13 cellular contexts compared by ENCODE assay signal in genomic region chr7:100432053-100432452, GRCh38. TPM values are rescaled to one million over a fixed set of nuclear protein-coding genes. Genes with fewer than 3 reads are reported as not detected.
DNase-seq lines count a peak whose midpoint lies in the region; ATAC-seq and TF ChIP-seq lines count a peak whose summit lies in the region.
"Had no signal": no experiment of that assay in that cellular context is flagged by ENCODE, and none has a peak within 500 bp of the region (broad histone marks: within the 10 kb centered on the region; RNA-seq: fewer than 3 reads in every experiment).

No MANE protein-coding gene starts in this region.

- H3K4me3 ChIP-seq in cardiac muscle cell: no peak overlapping the region
- no peak overlapping the region for H3K4me3 ChIP-seq in right atrium auricular region
- peak overlapping the region; percentile 23 for H3K4me3 ChIP-seq in iPS-15b (ENCODE audit: low read depth, low read length)
- no peak overlapping the region for H3K4me3 ChIP-seq in suprapubic skin
- H3K4me3 ChIP-seq: coronary artery had no signal

- CTCF ChIA-PET in activated CD4-positive, alpha-beta memory T cell treated with anti-CD3 and anti-CD28 coated beads for 36 hours (lab: Charles Lee): no interaction called here

- peaks cover 55% of the 10 kb centered on the region for H3K4me1 Mint-ChIP-seq in activated CD4-positive, alpha-beta memory T cell treated with anti-CD3 and anti-CD28 coated beads for 36 hours (ENCODE audit: low read depth)

- no peak for ATAC-seq in HG03442 (IDR thresholded peaks at IDR 0.05; ENCODE audit: unreplicated experiment)

- POLR2A ChIA-PET in activated CD4-positive, alpha-beta memory T cell treated with anti-CD3 and anti-CD28 coated beads for 36 hours (lab: Charles Lee): no interaction called here

- no peak overlapping the region for H3K9ac ChIP-seq in iPS-15b (ENCODE audit: low read depth, low read length)

- H3K27me3 ChIP-seq in cardiac muscle cell (no peaks in the 10 kb centered on the region), right atrium auricular region (no peaks in the 10 kb centered on the region), iPS-15b (ENCODE audit: control insufficient read depth, insufficient read depth, low read length) (peaks cover 5% of the 10 kb centered on the region), suprapubic skin (no peaks in the 10 kb centered on the region)

- intact Hi-C loops in activated CD4-positive, alpha-beta memory T cell treated with anti-CD3 and anti-CD28 coated beads for 36 hours (cut with micrococcal nuclease): no loop called here

- peak overlapping the region; percentile 87 for H3K4me3 Mint-ChIP-seq in activated CD4-positive, alpha-beta memory T cell treated with anti-CD3 and anti-CD28 coated beads for 36 hours

- TF ChIP-seq CTCF in cardiac muscle cell (IDR thresholded peaks at IDR 0.05; ENCODE audit: low read depth, low read length) (no peak), right atrium auricular region (IDR thresholded peaks at IDR 0.05) (no peak), suprapubic skin (IDR thresholded peaks at IDR 0.05) (no peak)

- peaks cover 4% of the 10 kb centered on the region for H3K9me3 Mint-ChIP-seq in activated CD4-positive, alpha-beta memory T cell treated with anti-CD3 and anti-CD28 coated beads for 36 hours

- H3K4me1 ChIP-seq in cardiac muscle cell (ENCODE audit: low read depth) (peaks cover 27% of the 10 kb centered on the region), right atrium auricular region (peaks cover 0 to 46% of the 10 kb centered on the region in 2 donors), iPS-15b (ENCODE audit: control insufficient read depth, insufficient read depth, low read length) (peaks cover 8% of the 10 kb centered on the region), suprapubic skin (peaks cover 59% of the 10 kb centered on the region)

- H3K36me3 Mint-ChIP-seq in activated CD4-positive, alpha-beta memory T cell treated with anti-CD3 and anti-CD28 coated beads for 36 hours: peaks cover 61% of the 10 kb centered on the region

- peaks cover 8% of the 10 kb centered on the region for H3K27me3 Mint-ChIP-seq in activated CD4-positive, alpha-beta memory T cell treated with anti-CD3 and anti-CD28 coated beads for 36 hours

- peak overlapping the region; percentile 96 for H3K27ac Mint-ChIP-seq in activated CD4-positive, alpha-beta memory T cell treated with anti-CD3 and anti-CD28 coated beads for 36 hours

- WGBS in suprapubic skin: 90% methylated on average over 4 of the region's 4 CpGs

- H3K36me3 ChIP-seq in cardiac muscle cell (peaks cover 9% of the 10 kb centered on the region), right atrium auricular region (peaks cover 21% of the 10 kb centered on the region), iPS-15b (ENCODE audit: control insufficient read depth, insufficient read depth, low read length) (peaks cover 18% of the 10 kb centered on the region), suprapubic skin (peaks cover 19% of the 10 kb centered on the region)

- no peak for TF ChIP-seq POLR2A in suprapubic skin (IDR thresholded peaks at IDR 0.05)

- H3K9me3 ChIP-seq in cardiac muscle cell (ENCODE audit: low read depth) (no peaks in the 10 kb centered on the region), right atrium auricular region (no peaks in the 10 kb centered on the region), iPS-15b (ENCODE audit: control insufficient read depth, insufficient read depth, low read length) (no peaks in the 10 kb centered on the region), suprapubic skin (no peaks in the 10 kb centered on the region)

- DNase-seq in cardiac muscle cell (ENCODE audit: low read depth in 1 of 2, low spot score in 1 of 2) (no peak), right atrium auricular region (ENCODE audit: low spot score) (no peak), suprapubic skin (ENCODE audit: low spot score in 2 of 2) (no peak), NCI-H526 treated with DMSO at 0.1 percent for 48 hours (lab: John Stamatoyannopoulos, UW) (no peak)
- DNase-seq in activated CD4-positive, alpha-beta memory T cell treated with anti-CD3 and anti-CD28 coated beads for 36 hours: no peak
- no peak for DNase-seq in stimulated activated CD4-positive, alpha-beta T cell treated with anti-CD3 and anti-CD28 coated beads, Interleukin-4, amount 100 ng/mL, for 4 hours
- DNase-seq: KG1; NCI-H748 treated with DMSO at 0.1 percent for 48 hours; stimulated activated naive CD4-positive, alpha-beta T cell had no signal

- H3K27ac ChIP-seq in cardiac muscle cell (peak overlapping the region; percentile 67), right atrium auricular region (no peak overlapping the region), suprapubic skin (peak overlapping the region; percentile 6)
- H3K27ac ChIP-seq: coronary artery had no signal

- TF ChIP-seq EP300 in suprapubic skin (IDR thresholded peaks at IDR 0.05): no peak

RNA-seq across cellular contexts. Expression of gene MEPCE, which starts 2.4 kb away (rescaled TPM):
- 28.5 and 41.7 TPM in 2 replicates for total RNA-seq in cardiac muscle cell
- polyA plus RNA-seq in cardiac muscle cell: 21.5 and 27.0 TPM in 2 replicates
- total RNA-seq in right atrium auricular region: 10 to 100 TPM; 12.6 to 21.9 TPM
- 10 to 100 TPM; 41.3 to 42.0 TPM for total RNA-seq in activated CD4-positive, alpha-beta memory T cell treated with anti-CD3 and anti-CD28 coated beads for 36 hours
- 10 to 100 TPM; 38.5 to 50.4 (median 39.6) TPM for total RNA-seq in suprapubic skin

RNA-seq across cellular contexts. Expression of gene ZCWPW1, which starts 3.5 kb away (rescaled TPM):
- total RNA-seq in cardiac muscle cell (7.9 and 8.1 TPM in 2 replicates), right atrium auricular region (1 to 10 TPM; 2.1 to 8.5 TPM), suprapubic skin (1 to 10 TPM; 2.2 to 9.4 (median 4.8) TPM)
- polyA plus RNA-seq in cardiac muscle cell: 13.0 and 18.0 TPM in 2 replicates
- 1 to 10 TPM; 3.9 to 4.0 TPM for total RNA-seq in activated CD4-positive, alpha-beta memory T cell treated with anti-CD3 and anti-CD28 coated beads for 36 hours

RNA-seq across cellular contexts. Expression of gene PPP1R35, which starts 4.2 kb away (rescaled TPM):
- 51.5 and 81.5 TPM in 2 replicates for total RNA-seq in cardiac muscle cell
- 78.7 and 108 TPM in 2 replicates for polyA plus RNA-seq in cardiac muscle cell
- 10 to 100 TPM; 18.7 to 20.2 TPM for total RNA-seq in right atrium auricular region
- total RNA-seq in activated CD4-positive, alpha-beta memory T cell treated with anti-CD3 and anti-CD28 coated beads for 36 hours: 10 to 100 TPM; 76.0 to 76.5 TPM
- 10 to 100 TPM; 18.2 to 35.6 (median 27.0) TPM for total RNA-seq in suprapubic skin

RNA-seq across cellular contexts. Expression of gene SPACDR, which starts 32.0 kb away (rescaled TPM):
- 0.28 and 1.6 TPM in 2 replicates for total RNA-seq in cardiac muscle cell
- polyA plus RNA-seq in cardiac muscle cell: 0.79 and 1.2 TPM in 2 replicates
- total RNA-seq in right atrium auricular region: not detected
- 1 to 10 TPM; 3.5 to 3.9 TPM for total RNA-seq in activated CD4-positive, alpha-beta memory T cell treated with anti-CD3 and anti-CD28 coated beads for 36 hours
- under 1 TPM in 1 of 4 donors, not detected in 3; 0.53 TPM for total RNA-seq in suprapubic skin
- total RNA-seq: skeletal muscle tissue had no signal

RNA-seq across cellular contexts. Expression of gene TSC22D4, which starts 47.0 kb away (rescaled TPM):
- total RNA-seq in cardiac muscle cell (103 and 133 TPM in 2 replicates), right atrium auricular region (10 to 100 TPM; 26.2 to 34.6 TPM), suprapubic skin (10 to 100 TPM; 52.7 to 67.2 (median 57.3) TPM)
- 91.9 and 138 TPM in 2 replicates for polyA plus RNA-seq in cardiac muscle cell
- total RNA-seq in activated CD4-positive, alpha-beta memory T cell treated with anti-CD3 and anti-CD28 coated beads for 36 hours: 10 to 100 TPM; 87.8 to 89.5 TPM

Comparison
In these comparisons a context has a peak if more than half of its experiments do, and no peak if none do; other contexts are left out.
1. H3K27ac ChIP-seq: peak in cardiac muscle cell (single experiment) and suprapubic skin (single experiment); none in right atrium auricular region (0 of 2).